Comparison of ENCODE assay signal across 16 cellular contexts in the genomic region with DNA sequence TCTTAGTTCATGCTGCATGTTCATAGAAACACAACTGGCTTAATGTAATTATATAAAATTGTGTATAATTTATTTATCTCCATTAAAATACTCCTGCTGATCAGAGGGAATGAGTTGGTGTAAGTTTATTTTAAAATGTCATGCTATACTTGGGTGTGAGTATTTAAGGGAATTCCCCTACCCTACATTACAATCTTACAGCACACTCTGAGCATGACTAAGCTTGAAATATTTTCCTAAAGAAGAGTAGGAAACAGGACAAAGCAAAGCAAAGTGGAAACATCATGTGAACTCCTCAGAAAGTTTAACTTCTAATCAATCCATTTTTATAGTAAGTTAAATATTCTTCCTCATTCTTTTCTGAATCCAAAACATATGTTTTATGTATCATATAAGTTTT.
A peak's percentile ranks its signal among the peaks of the same experiment; 100 is the strongest.
DNase-seq lines count a peak whose midpoint lies in the region; ATAC-seq, FAIRE-seq and TF ChIP-seq lines count a peak whose summit lies in the region.
"Had no signal": no experiment of that assay in that cellular context is flagged by ENCODE, and none has a peak within 500 bp of the region (broad histone marks: within the 10 kb centered on the region; RNA-seq: fewer than 3 reads in every experiment).

No MANE protein-coding gene starts in this region.

- CTCF ChIA-PET in PC-3 (lab: Charles Lee): no interaction called here
- CTCF ChIA-PET in CD8-positive, alpha-beta memory T cell (lab: Charles Lee): no interaction called here
- CTCF ChIA-PET in activated naive CD4-positive, alpha-beta T cell treated with anti-CD3 and anti-CD28 coated beads, Interleukin-2, amount 10 ng/mL, durations not matched to agents 7 days and 5 days (lab: Charles Lee): no interaction called here

- peak; percentile 59 for DNase-seq in Caki2 (ENCODE audit: low read depth)
- peak; percentile 69 for DNase-seq in PC-3
- peak; percentile 90 for DNase-seq in bronchial epithelial cell (ENCODE audit: low read depth)
- DNase-seq in iris pigment epithelial cell (ENCODE audit: low read depth): peak; percentile 86
- DNase-seq in activated T-cell treated with anti-CD3 and anti-CD28 coated beads, Interleukin-2, amount 50 U/mL, for 72 hours: no peak
- no peak for DNase-seq in OCI-M2 (lab: John Stamatoyannopoulos, UW; ENCODE audit: unreplicated experiment)
- DNase-seq in CD8-positive, alpha-beta memory T cell: no peak
- no peak for DNase-seq in activated naive CD4-positive, alpha-beta T cell treated with anti-CD3 and anti-CD28 coated beads, Interleukin-2, amount 10 ng/mL, durations not matched to agents 7 days and 5 days
- DNase-seq: activated CD4-positive, CD25-positive, alpha-beta regulatory T cell; activated naive CD8-positive, alpha-beta T cell treated with anti-CD3 and anti-CD28 coated beads, Interleukin-2, amount 50 U/mL, for 24 hours; DMS 273 treated with DMSO at 0.1 percent for 48 hours; kidney had no signal

- no peaks in the 10 kb centered on the region for H3K4me1 Mint-ChIP-seq in activated T-cell treated with anti-CD3 and anti-CD28 coated beads, Interleukin-2, amount 50 U/mL, for 72 hours (ENCODE audit: low read depth)
- H3K4me1 Mint-ChIP-seq in CD8-positive, alpha-beta memory T cell: no peaks in the 10 kb centered on the region
- no peaks in the 10 kb centered on the region for H3K4me1 Mint-ChIP-seq in activated naive CD4-positive, alpha-beta T cell treated with anti-CD3 and anti-CD28 coated beads, Interleukin-2, amount 10 ng/mL, durations not matched to agents 7 days and 5 days
- H3K4me1 Mint-ChIP-seq: activated naive CD8-positive, alpha-beta T cell treated with anti-CD3 and anti-CD28 coated beads, Interleukin-2, amount 50 U/mL, for 24 hours had no signal

- no TSS peak for BruUV-seq in PC-3 (replicated peaks; lab: Mats Ljungman, UMichigan)

- no peaks in the 10 kb centered on the region for H4K20me1 ChIP-seq in PC-3 (ENCODE audit: low read length)

- peaks cover 49% of the 10 kb centered on the region for H3K4me1 ChIP-seq in PC-3 (ENCODE audit: insufficient read depth, low read length)
- H3K4me1 ChIP-seq in CD8-positive, alpha-beta memory T cell (ENCODE audit: insufficient read depth, low read length): no peaks in the 10 kb centered on the region
- H3K4me1 ChIP-seq: prostate gland had no signal

- POLR2A ChIA-PET in PC-3 (lab: Charles Lee; ENCODE audit: unreplicated experiment): no interaction called here
- POLR2A ChIA-PET in CD8-positive, alpha-beta memory T cell (lab: Charles Lee): no interaction called here

- peak overlapping the region; percentile 28; the same call in 1 of the 2 replicates for H3K4me2 ChIP-seq in PC-3 (ENCODE audit: low read length)

- H3K9me2 ChIP-seq in PC-3 (replicated peaks; ENCODE audit: low read length): no peaks in the 10 kb centered on the region

- intact Hi-C loops in PC-3 (cut with micrococcal nuclease): loop anchor here (5.0 kb wide), 2 partner anchors 127 to 233 kb away; no protein-coding TSS in a partner anchor

- no peaks in the 10 kb centered on the region for H3K36me3 Mint-ChIP-seq in activated T-cell treated with anti-CD3 and anti-CD28 coated beads, Interleukin-2, amount 50 U/mL, for 72 hours (ENCODE audit: insufficient read depth in 2 of 2)
- H3K36me3 Mint-ChIP-seq in CD8-positive, alpha-beta memory T cell: no peaks in the 10 kb centered on the region
- no peaks in the 10 kb centered on the region for H3K36me3 Mint-ChIP-seq in activated naive CD4-positive, alpha-beta T cell treated with anti-CD3 and anti-CD28 coated beads, Interleukin-2, amount 10 ng/mL, durations not matched to agents 7 days and 5 days

- H3K79me2 ChIP-seq in PC-3 (ENCODE audit: low read length): no peaks in the 10 kb centered on the region

- no peaks in the 10 kb centered on the region for H3K27me3 ChIP-seq in PC-3 (ENCODE audit: low read length)
- no peaks in the 10 kb centered on the region for H3K27me3 ChIP-seq in bronchial epithelial cell (ENCODE audit: control insufficient read depth, insufficient read depth, low read length)
- no peaks in the 10 kb centered on the region for H3K27me3 ChIP-seq in CD8-positive, alpha-beta memory T cell (ENCODE audit: insufficient read depth, low read length, poor library complexity, severe bottlenecking)

- H3K27ac Mint-ChIP-seq in activated T-cell treated with anti-CD3 and anti-CD28 coated beads, Interleukin-2, amount 50 U/mL, for 72 hours: no peak overlapping the region
- no peak overlapping the region for H3K27ac Mint-ChIP-seq in CD8-positive, alpha-beta memory T cell
- no peak overlapping the region for H3K27ac Mint-ChIP-seq in activated naive CD4-positive, alpha-beta T cell treated with anti-CD3 and anti-CD28 coated beads, Interleukin-2, amount 10 ng/mL, durations not matched to agents 7 days and 5 days
- H3K27ac Mint-ChIP-seq: activated naive CD8-positive, alpha-beta T cell treated with anti-CD3 and anti-CD28 coated beads, Interleukin-2, amount 50 U/mL, for 24 hours; dendritic cell treated with granulocyte-macrophage colony-stimulating factor and Interleukin-4, amounts not matched to agents 40 ng/mL and 50 ng/mL, for 4 days had no signal

- H3K4me3 ChIP-seq in PC-3 (ENCODE audit: low read length): no peak overlapping the region
- H3K4me3 ChIP-seq in bronchial epithelial cell (ENCODE audit: low read depth, low read length): no peak overlapping the region
- no peak overlapping the region for H3K4me3 ChIP-seq in CD8-positive, alpha-beta memory T cell (ENCODE audit: low read length)
- H3K4me3 ChIP-seq: prostate gland, thoracic aorta had no signal

- H3K9me3 ChIP-seq in PC-3 (ENCODE audit: low read length): no peaks in the 10 kb centered on the region
- H3K9me3 ChIP-seq in CD8-positive, alpha-beta memory T cell (ENCODE audit: low read length): no peaks in the 10 kb centered on the region
- H3K9me3 ChIP-seq: prostate gland, thoracic aorta had no signal

- H3F3A ChIP-seq in PC-3 (ENCODE audit: low read length, unreplicated experiment): no peaks in the 10 kb centered on the region

- TF ChIP-seq CTCF in PC-3 (conservative IDR thresholded peaks at IDR 0.05; ENCODE audit: low read depth, low read length): no peak
- TF ChIP-seq CTCF in bronchial epithelial cell (IDR thresholded peaks at IDR 0.05; ENCODE audit: insufficient read depth, low read length, severe bottlenecking): no peak

- H3K9me3 Mint-ChIP-seq in activated T-cell treated with anti-CD3 and anti-CD28 coated beads, Interleukin-2, amount 50 U/mL, for 72 hours: peaks cover 0 to 6% of the 10 kb centered on the region in 2 donors
- peaks cover 0 to 27% (median 2%) of the 10 kb centered on the region in 5 donors for H3K9me3 Mint-ChIP-seq in CD8-positive, alpha-beta memory T cell
- H3K9me3 Mint-ChIP-seq in activated naive CD4-positive, alpha-beta T cell treated with anti-CD3 and anti-CD28 coated beads, Interleukin-2, amount 10 ng/mL, durations not matched to agents 7 days and 5 days: peaks cover 7% of the 10 kb centered on the region
- H3K9me3 Mint-ChIP-seq: activated naive CD8-positive, alpha-beta T cell treated with anti-CD3 and anti-CD28 coated beads, Interleukin-2, amount 50 U/mL, for 24 hours had no signal

- no peak overlapping the region for H2AFZ ChIP-seq in PC-3 (ENCODE audit: low read length)

- no peak for FAIRE-seq in bronchial epithelial cell (lab: Jason Lieb, UNC)
- FAIRE-seq: HepG2, kidney had no signal

- H3K9ac ChIP-seq in PC-3 (ENCODE audit: low read length): peak overlapping the region; percentile 35

- H3K4me3 Mint-ChIP-seq in activated T-cell treated with anti-CD3 and anti-CD28 coated beads, Interleukin-2, amount 50 U/mL, for 72 hours: no peak overlapping the region
- no peak overlapping the region for H3K4me3 Mint-ChIP-seq in CD8-positive, alpha-beta memory T cell
- no peak overlapping the region for H3K4me3 Mint-ChIP-seq in activated naive CD4-positive, alpha-beta T cell treated with anti-CD3 and anti-CD28 coated beads, Interleukin-2, amount 10 ng/mL, durations not matched to agents 7 days and 5 days
- H3K4me3 Mint-ChIP-seq: activated naive CD8-positive, alpha-beta T cell treated with anti-CD3 and anti-CD28 coated beads, Interleukin-2, amount 50 U/mL, for 24 hours; dendritic cell treated with granulocyte-macrophage colony-stimulating factor and Interleukin-4, amounts not matched to agents 40 ng/mL and 50 ng/mL, for 4 days had no signal

- in situ Hi-C loops in Caki2 (cut with HindIII; ENCODE audit: low pct_unique_long_range_greater_than_20kb, low sequenced_read_pairs): no loop called here

- no peaks in the 10 kb centered on the region for H3K27me3 Mint-ChIP-seq in activated T-cell treated with anti-CD3 and anti-CD28 coated beads, Interleukin-2, amount 50 U/mL, for 72 hours (ENCODE audit: low read depth)
- no peaks in the 10 kb centered on the region for H3K27me3 Mint-ChIP-seq in CD8-positive, alpha-beta memory T cell
- H3K27me3 Mint-ChIP-seq in activated naive CD4-positive, alpha-beta T cell treated with anti-CD3 and anti-CD28 coated beads, Interleukin-2, amount 10 ng/mL, durations not matched to agents 7 days and 5 days: no peaks in the 10 kb centered on the region
- H3K27me3 Mint-ChIP-seq: activated naive CD8-positive, alpha-beta T cell treated with anti-CD3 and anti-CD28 coated beads, Interleukin-2, amount 50 U/mL, for 24 hours; dendritic cell treated with granulocyte-macrophage colony-stimulating factor and Interleukin-4, amounts not matched to agents 40 ng/mL and 50 ng/mL, for 4 days had no signal

- peak; percentile 41 for ATAC-seq in PC-3
- no peak for ATAC-seq in activated T-cell treated with anti-CD3 and anti-CD28 coated beads, Interleukin-2, amount 50 U/mL, for 72 hours (replicated peaks in 1 of 2)
- ATAC-seq: activated naive CD8-positive, alpha-beta T cell treated with anti-CD3 and anti-CD28 coated beads, Interleukin-2, amount 50 U/mL, for 24 hours; HepG2 had no signal

- H3K27ac ChIP-seq in PC-3 (ENCODE audit: low read length): peak overlapping the region; percentile 84
- H3K27ac ChIP-seq in CD8-positive, alpha-beta memory T cell (ENCODE audit: low read depth, low read length): no peak overlapping the region
- H3K27ac ChIP-seq: prostate gland, thoracic aorta had no signal

- H3K36me3 ChIP-seq in PC-3 (ENCODE audit: low read depth, low read length) (no peaks in the 10 kb centered on the region), bronchial epithelial cell (ENCODE audit: control insufficient read depth, insufficient read depth, low read length) (no peaks in the 10 kb centered on the region)
- no peaks in the 10 kb centered on the region for H3K36me3 ChIP-seq in CD8-positive, alpha-beta memory T cell (ENCODE audit: insufficient read depth, low read length)
- H3K36me3 ChIP-seq: prostate gland, thoracic aorta had no signal

Comparison
In these comparisons a context has a peak if more than half of its experiments do, and no peak if none do; other contexts are left out.
1. DNase-seq: peak in Caki2 (single experiment), PC-3 (single experiment), bronchial epithelial cell (single experiment) and iris pigment epithelial cell (single experiment); none in activated T-cell treated with anti-CD3 and anti-CD28 coated beads, Interleukin-2, amount 50 U/mL, for 72 hours (0 of 2), OCI-M2 (single experiment), CD8-positive, alpha-beta memory T cell (0 of 5) and activated naive CD4-positive, alpha-beta T cell treated with anti-CD3 and anti-CD28 coated beads, Interleukin-2, amount 10 ng/mL, durations not matched to agents 7 days and 5 days (single experiment).